Comparison of ENCODE assay signal across 1 cellular context in the genomic region with DNA sequence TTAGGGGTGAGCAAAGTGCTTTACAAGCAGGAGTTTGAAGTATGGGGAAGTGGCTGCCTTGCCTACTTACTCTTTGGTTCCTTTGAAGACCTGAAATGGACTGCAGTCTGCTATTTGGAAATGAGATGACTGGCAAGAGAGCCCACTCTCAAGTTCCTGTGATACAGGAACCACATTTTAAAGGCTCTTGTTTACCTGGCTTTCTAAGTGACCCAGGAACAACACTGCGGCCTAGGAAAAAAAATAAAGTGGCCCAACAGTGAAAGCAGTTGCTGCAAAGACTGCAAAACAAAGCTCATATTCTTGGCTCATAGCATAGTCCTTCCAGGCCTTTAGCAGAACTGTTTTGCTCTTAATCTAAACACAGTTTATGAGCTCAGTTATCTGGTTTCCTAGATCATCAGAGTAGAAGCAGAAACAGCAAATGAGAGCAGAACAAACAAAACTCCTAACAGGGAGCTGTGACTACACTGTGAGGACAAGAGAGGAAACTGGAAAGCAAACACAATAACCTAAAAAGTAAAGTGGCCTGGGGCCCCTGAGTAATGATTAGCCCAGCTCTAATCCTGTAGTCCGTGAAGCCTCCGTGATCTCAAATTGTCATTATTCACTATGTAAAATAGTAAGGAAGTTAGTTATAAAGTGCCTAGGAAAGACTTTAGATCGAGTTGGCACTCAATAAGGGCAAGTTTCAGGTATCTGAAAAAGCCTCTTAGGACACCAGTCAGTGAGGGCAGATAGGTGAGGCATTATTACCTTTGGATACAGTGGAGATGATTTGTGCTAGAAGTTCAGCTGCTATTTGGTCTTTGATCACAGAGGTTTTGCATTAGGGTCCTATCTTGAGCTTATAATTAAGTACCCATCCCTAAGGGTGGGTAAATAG.
TF ChIP-seq lines count a peak whose summit lies in the region.

No MANE protein-coding gene starts in this region.

TF ChIP-seq in HepG2, 621 proteins besides CTCF, POLR2A, EP300 and RAD21 (continued from another document and continues in another):
- TF ChIP-seq ZMAT5 (CRISPR knock-in tag; IDR thresholded peaks at IDR 0.05; ENCODE audit: borderline replicate concordance, low read depth) (no peak), FOSL1 (CRISPR knock-in tag; IDR thresholded peaks at IDR 0.05; ENCODE audit: borderline replicate concordance) (no peak), ELF4 (CRISPR knock-in tag; IDR thresholded peaks at IDR 0.05; ENCODE audit: borderline replicate concordance) (peak; percentile 56; the same call in 1 of the 2 replicates), HINFP (CRISPR knock-in tag; IDR thresholded peaks at IDR 0.05; ENCODE audit: low read depth) (no peak), KLF11 (CRISPR knock-in tag; IDR thresholded peaks at IDR 0.05) (no peak), ZNF549 (CRISPR knock-in tag; IDR thresholded peaks at IDR 0.05) (no peak), SOX5 (CRISPR knock-in tag; IDR thresholded peaks at IDR 0.05; ENCODE audit: borderline replicate concordance) (peak; percentile 86), ZBTB7B (CRISPR knock-in tag; IDR thresholded peaks at IDR 0.05) (peak; percentile 52; the same call in 1 of the 2 replicates), ZBTB10 (CRISPR knock-in tag; IDR thresholded peaks at IDR 0.05; ENCODE audit: borderline replicate concordance) (no peak), KDM5B (CRISPR knock-in tag; IDR thresholded peaks at IDR 0.05; ENCODE audit: borderline replicate concordance) (no peak), PHF8 (CRISPR knock-in tag; IDR thresholded peaks at IDR 0.05) (peak; percentile 25; the same call in 1 of the 2 replicates), SAFB2 (CRISPR knock-in tag; IDR thresholded peaks at IDR 0.05; ENCODE audit: borderline replicate concordance, low read depth) (no peak; the same call in 1 of the 2 replicates), HNRNPUL1 (IDR thresholded peaks at IDR 0.05; ENCODE audit: low read depth, low read length) (peak; percentile 93), ZNF441 (CRISPR knock-in tag; IDR thresholded peaks at IDR 0.05; ENCODE audit: borderline replicate concordance) (peak; percentile 46; the same call in 1 of the 2 replicates), ZNF430 (CRISPR knock-in tag; IDR thresholded peaks at IDR 0.05) (peak; percentile 65), STAT5B (CRISPR knock-in tag; IDR thresholded peaks at IDR 0.05) (no peak), ZFY (CRISPR knock-in tag; IDR thresholded peaks at IDR 0.05) (peak; percentile 73), HNRNPK (IDR thresholded peaks at IDR 0.05; ENCODE audit: low read depth, low read length, poor library complexity, severe bottlenecking) (no peak), SPEN (CRISPR knock-in tag; IDR thresholded peaks at IDR 0.05; ENCODE audit: low read depth) (0 out of 2 replicates have a peak, but pooled peaks have one; percentile 25), ZMYM4 (CRISPR knock-in tag; IDR thresholded peaks at IDR 0.05) (peak; percentile 36; the same call in 1 of the 2 replicates), SMARCC2 (IDR thresholded peaks at IDR 0.05) (no peak), ZEB1 (IDR thresholded peaks at IDR 0.05; ENCODE audit: insufficient replicate concordance, low read depth) (peak; percentile 21), NCOR1 (IDR thresholded peaks at IDR 0.05; ENCODE audit: borderline replicate concordance, low read length) (peak; percentile 76; the same call in 1 of the 2 replicates), GATAD2A (CRISPR knock-in tag; IDR thresholded peaks at IDR 0.05) (peak; percentile 83), ZNF607 (CRISPR knock-in tag; IDR thresholded peaks at IDR 0.05; ENCODE audit: borderline replicate concordance) (no peak), HNF1B (CRISPR knock-in tag; IDR thresholded peaks at IDR 0.05) (peak; percentile 88), PHB2 (IDR thresholded peaks at IDR 0.05; ENCODE audit: partially characterized antibody) (no peak), NFYB (CRISPR knock-in tag; IDR thresholded peaks at IDR 0.05) (no peak), NFE2L1 (CRISPR knock-in tag; IDR thresholded peaks at IDR 0.05; ENCODE audit: borderline replicate concordance) (no peak), THAP11 (CRISPR knock-in tag; IDR thresholded peaks at IDR 0.05) (peak; percentile 78), MTF2 (CRISPR knock-in tag; IDR thresholded peaks at IDR 0.05; ENCODE audit: borderline replicate concordance) (no peak), SALL1 (CRISPR knock-in tag; IDR thresholded peaks at IDR 0.05) (peak; percentile 26; the same call in 1 of the 2 replicates), THRA (CRISPR knock-in tag; IDR thresholded peaks at IDR 0.05; ENCODE audit: borderline replicate concordance) (peak; percentile 74), RXRA (CRISPR knock-in tag; IDR thresholded peaks at IDR 0.05) (no peak), POLR2G (IDR thresholded peaks at IDR 0.05; ENCODE audit: low read depth, low read length) (peak; percentile 50), ZNF225 (CRISPR knock-in tag; IDR thresholded peaks at IDR 0.05) (no peak), PHF21A (CRISPR knock-in tag; IDR thresholded peaks at IDR 0.05) (peak; percentile 89), ZNF496 (CRISPR knock-in tag; IDR thresholded peaks at IDR 0.05; ENCODE audit: insufficient replicate concordance) (no peak), ZNF746 (CRISPR knock-in tag; IDR thresholded peaks at IDR 0.05) (no peak; the same call in 1 of the 2 replicates), TARDBP (CRISPR knock-in tag; IDR thresholded peaks at IDR 0.05) (0 out of 2 replicates have a peak, but pooled peaks have one; percentile 33), FOXP1 (IDR thresholded peaks at IDR 0.05) (peak; percentile 92), FOXP1 (CRISPR knock-in tag; IDR thresholded peaks at IDR 0.05) (peak; percentile 84), CREB1 (IDR thresholded peaks at IDR 0.05) (peak; percentile 59), CREB1 (CRISPR knock-in tag; IDR thresholded peaks at IDR 0.05) (peak; percentile 81), MBD4 (IDR thresholded peaks at IDR 0.05; ENCODE audit: borderline replicate concordance, low read length) (peak; percentile 69; the same call in 1 of the 2 replicates)
- TF ChIP-seq, protein P1, sequence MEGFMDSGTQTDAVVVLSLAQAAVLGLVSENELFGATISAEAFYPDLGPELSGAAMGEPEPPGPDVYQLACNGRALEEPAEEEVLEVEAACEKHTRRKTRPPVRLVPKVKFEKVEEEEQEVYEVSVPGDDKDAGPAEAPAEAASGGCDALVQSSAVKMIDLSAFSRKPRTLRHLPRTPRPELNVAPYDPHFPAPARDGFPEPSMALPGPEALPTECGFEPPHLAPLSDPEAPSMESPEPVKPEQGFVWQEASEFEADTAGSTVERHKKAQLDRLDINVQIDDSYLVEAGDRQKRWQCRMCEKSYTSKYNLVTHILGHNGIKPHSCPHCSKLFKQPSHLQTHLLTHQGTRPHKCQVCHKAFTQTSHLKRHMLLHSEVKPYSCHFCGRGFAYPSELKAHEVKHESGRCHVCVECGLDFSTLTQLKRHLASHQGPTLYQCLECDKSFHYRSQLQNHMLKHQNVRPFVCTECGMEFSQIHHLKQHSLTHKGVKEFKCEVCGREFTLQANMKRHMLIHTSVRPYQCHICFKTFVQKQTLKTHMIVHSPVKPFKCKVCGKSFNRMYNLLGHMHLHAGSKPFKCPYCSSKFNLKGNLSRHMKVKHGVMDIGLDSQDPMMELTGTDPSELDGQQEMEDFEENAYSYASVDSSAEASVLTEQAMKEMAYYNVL (CRISPR knock-in tag; IDR thresholded peaks at IDR 0.05; ENCODE audit: borderline replicate concordance), result peak; percentile 42; the same call in 1 of the 2 replicates
- TF ChIP-seq, protein P2, sequence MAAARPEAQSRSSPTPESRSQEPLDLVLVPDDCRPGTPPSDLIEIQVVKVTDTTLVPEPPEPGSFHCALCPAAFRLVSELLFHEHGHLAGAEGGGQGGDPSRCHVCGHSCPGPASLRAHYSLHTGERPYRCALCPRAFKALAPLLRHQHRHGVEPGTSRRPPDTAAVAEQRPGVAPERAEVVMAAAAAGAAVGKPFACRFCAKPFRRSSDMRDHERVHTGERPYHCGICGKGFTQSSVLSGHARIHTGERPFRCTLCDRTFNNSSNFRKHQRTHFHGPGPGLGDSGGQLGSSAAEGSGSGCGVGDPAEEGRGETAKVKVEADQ (CRISPR knock-in tag; IDR thresholded peaks at IDR 0.05; ENCODE audit: borderline replicate concordance), result 0 out of 2 replicates have a peak, but pooled peaks have one; percentile 47
- TF ChIP-seq, protein P3, sequence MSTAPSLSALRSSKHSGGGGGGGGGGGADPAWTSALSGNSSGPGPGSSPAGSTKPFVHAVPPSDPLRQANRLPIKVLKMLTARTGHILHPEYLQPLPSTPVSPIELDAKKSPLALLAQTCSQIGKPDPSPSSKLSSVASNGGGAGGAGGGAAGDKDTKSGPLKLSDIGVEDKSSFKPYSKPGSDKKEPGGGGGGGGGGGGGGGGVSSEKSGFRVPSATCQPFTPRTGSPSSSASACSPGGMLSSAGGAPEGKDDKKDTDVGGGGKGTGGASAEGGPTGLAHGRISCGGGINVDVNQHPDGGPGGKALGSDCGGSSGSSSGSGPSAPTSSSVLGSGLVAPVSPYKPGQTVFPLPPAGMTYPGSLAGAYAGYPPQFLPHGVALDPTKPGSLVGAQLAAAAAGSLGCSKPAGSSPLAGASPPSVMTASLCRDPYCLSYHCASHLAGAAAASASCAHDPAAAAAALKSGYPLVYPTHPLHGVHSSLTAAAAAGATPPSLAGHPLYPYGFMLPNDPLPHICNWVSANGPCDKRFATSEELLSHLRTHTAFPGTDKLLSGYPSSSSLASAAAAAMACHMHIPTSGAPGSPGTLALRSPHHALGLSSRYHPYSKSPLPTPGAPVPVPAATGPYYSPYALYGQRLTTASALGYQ (CRISPR knock-in tag; IDR thresholded peaks at IDR 0.05), result peak; percentile 42; the same call in 1 of the 2 replicates
- TF ChIP-seq, protein P4, sequence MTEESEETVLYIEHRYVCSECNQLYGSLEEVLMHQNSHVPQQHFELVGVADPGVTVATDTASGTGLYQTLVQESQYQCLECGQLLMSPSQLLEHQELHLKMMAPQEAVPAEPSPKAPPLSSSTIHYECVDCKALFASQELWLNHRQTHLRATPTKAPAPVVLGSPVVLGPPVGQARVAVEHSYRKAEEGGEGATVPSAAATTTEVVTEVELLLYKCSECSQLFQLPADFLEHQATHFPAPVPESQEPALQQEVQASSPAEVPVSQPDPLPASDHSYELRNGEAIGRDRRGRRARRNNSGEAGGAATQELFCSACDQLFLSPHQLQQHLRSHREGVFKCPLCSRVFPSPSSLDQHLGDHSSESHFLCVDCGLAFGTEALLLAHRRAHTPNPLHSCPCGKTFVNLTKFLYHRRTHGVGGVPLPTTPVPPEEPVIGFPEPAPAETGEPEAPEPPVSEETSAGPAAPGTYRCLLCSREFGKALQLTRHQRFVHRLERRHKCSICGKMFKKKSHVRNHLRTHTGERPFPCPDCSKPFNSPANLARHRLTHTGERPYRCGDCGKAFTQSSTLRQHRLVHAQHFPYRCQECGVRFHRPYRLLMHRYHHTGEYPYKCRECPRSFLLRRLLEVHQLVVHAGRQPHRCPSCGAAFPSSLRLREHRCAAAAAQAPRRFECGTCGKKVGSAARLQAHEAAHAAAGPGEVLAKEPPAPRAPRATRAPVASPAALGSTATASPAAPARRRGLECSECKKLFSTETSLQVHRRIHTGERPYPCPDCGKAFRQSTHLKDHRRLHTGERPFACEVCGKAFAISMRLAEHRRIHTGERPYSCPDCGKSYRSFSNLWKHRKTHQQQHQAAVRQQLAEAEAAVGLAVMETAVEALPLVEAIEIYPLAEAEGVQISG (CRISPR knock-in tag; IDR thresholded peaks at IDR 0.05), result peak; percentile 44
